In genomic region chr3:177201707-177202397, GRCh38 we compare ENCODE assay signal across 8 cellular contexts. TPM values are rescaled to one million over a fixed set of nuclear protein-coding genes. Genes with fewer than 3 reads are reported as not detected.
A peak's percentile ranks its signal among the peaks of the same experiment; 100 is the strongest.
DNase-seq lines count a peak whose midpoint lies in the region; ATAC-seq and TF ChIP-seq lines count a peak whose summit lies in the region.

No MANE protein-coding gene starts in this region.

- peak overlapping the region; percentile 66 for H3K9ac ChIP-seq in KMS-11

- no peaks in the 10 kb centered on the region for H3K27me3 ChIP-seq in CD8-positive, alpha-beta T cell (ENCODE audit: insufficient read depth, low read length)
- H3K27me3 ChIP-seq in KMS-11 (ENCODE audit: insufficient read depth, low read depth), result no peaks in the 10 kb centered on the region
- no peaks in the 10 kb centered on the region for H3K27me3 ChIP-seq in osteoblast (ENCODE audit: insufficient read depth, low read length)

- H3K27me3 Mint-ChIP-seq in CD8-positive, alpha-beta T cell (ENCODE audit: low read depth), result no peaks in the 10 kb centered on the region
- no peaks in the 10 kb centered on the region for H3K27me3 Mint-ChIP-seq in activated T-cell treated with anti-CD3 and anti-CD28 coated beads, Interleukin-2, amount 50 U/mL, for 4 hours (ENCODE audit: low read depth)
- H3K27me3 Mint-ChIP-seq in progenitor cell of endocrine pancreas, result no peaks in the 10 kb centered on the region

- H3K9me3 Mint-ChIP-seq in CD8-positive, alpha-beta T cell, result no peaks in the 10 kb centered on the region
- no peaks in the 10 kb centered on the region for H3K9me3 Mint-ChIP-seq in activated T-cell treated with anti-CD3 and anti-CD28 coated beads, Interleukin-2, amount 50 U/mL, for 4 hours
- no peaks in the 10 kb centered on the region for H3K9me3 Mint-ChIP-seq in progenitor cell of endocrine pancreas (ENCODE audit: low read depth)

- ATAC-seq in CD8-positive, alpha-beta T cell, result peak; percentile 55
- peak; percentile 72 for ATAC-seq in GM21526 (IDR thresholded peaks at IDR 0.05; ENCODE audit: low FRiP score, unreplicated experiment)
- peak; percentile 61 for ATAC-seq in activated T-cell treated with anti-CD3 and anti-CD28 coated beads, Interleukin-2, amount 50 U/mL, for 4 hours

- peak overlapping the region; percentile 40 for H3K27ac ChIP-seq in CD8-positive, alpha-beta T cell (ENCODE audit: low read depth, low read length)
- H3K27ac ChIP-seq in KMS-11 (peak overlapping the region; percentile 99), osteoblast (ENCODE audit: low read depth, low read length) (no peak overlapping the region)

- POLR2A ChIA-PET in CD8-positive, alpha-beta T cell (lab: Charles Lee), result interaction anchor here (0.6 to 3.9 kb wide), 3 partner anchors 23 to 157 kb away, joined by 3 to 24 read pairs (median 6); no protein-coding TSS in a partner anchor

- peaks cover 11% of the 10 kb centered on the region for H3K79me2 ChIP-seq in KMS-11 (ENCODE audit: insufficient read depth, low read depth)
- no peaks in the 10 kb centered on the region for H3K79me2 ChIP-seq in osteoblast (ENCODE audit: insufficient read depth, low read length)

- no peak for TF ChIP-seq CTCF in CD8-positive, alpha-beta T cell (IDR thresholded peaks at IDR 0.05)
- TF ChIP-seq CTCF in KMS-11 (conservative IDR thresholded peaks at IDR 0.05; ENCODE audit: low read depth, low read length) (no peak), osteoblast (IDR thresholded peaks at IDR 0.05; ENCODE audit: extremely low read depth, low read depth, low read length) (no peak), progenitor cell of endocrine pancreas (IDR thresholded peaks at IDR 0.05; ENCODE audit: unreplicated experiment) (no peak)

- CTCF ChIA-PET in CD8-positive, alpha-beta T cell (lab: Charles Lee), result interaction anchor here (0.8 kb wide), 1 partner anchor 1192 kb away, joined by 3 read pairs; no protein-coding TSS in a partner anchor

- H3K4me2 ChIP-seq in KMS-11 (peak overlapping the region; percentile 95), osteoblast (ENCODE audit: insufficient read depth, low read length) (no peak overlapping the region)

- intact Hi-C loops in CD8-positive, alpha-beta T cell (cut with DNase I, micrococcal nuclease), result loop anchor here in 1 of 2 experiments (1.0 kb wide), 1 partner anchor 33 kb away; no protein-coding TSS in a partner anchor

- H3K4me3 Mint-ChIP-seq in CD8-positive, alpha-beta T cell, result peak overlapping the region; percentile 67
- H3K4me3 Mint-ChIP-seq in activated T-cell treated with anti-CD3 and anti-CD28 coated beads, Interleukin-2, amount 50 U/mL, for 4 hours, result peak overlapping the region; percentile 67
- H3K4me3 Mint-ChIP-seq in progenitor cell of endocrine pancreas (ENCODE audit: low read depth), result no peak overlapping the region

- H3K4me1 ChIP-seq in CD8-positive, alpha-beta T cell (ENCODE audit: insufficient read depth, low read length), result peaks cover 43% of the 10 kb centered on the region
- peaks cover 42% of the 10 kb centered on the region for H3K4me1 ChIP-seq in KMS-11 (ENCODE audit: low read depth, poor library complexity, severe bottlenecking)
- H3K4me1 ChIP-seq in osteoblast (ENCODE audit: insufficient read depth, low read length), result peaks cover 8% of the 10 kb centered on the region

- peak; percentile 13 to 73 (median 44) for DNase-seq in CD8-positive, alpha-beta T cell
- DNase-seq in activated T-cell treated with anti-CD3 and anti-CD28 coated beads, Interleukin-2, amount 50 U/mL, for 4 hours, result peak; percentile 38
- DNase-seq in osteoblast (ENCODE audit: insufficient read length, low spot score, missing footprints) (peak; percentile 61), progenitor cell of endocrine pancreas (ENCODE audit: low spot score, unreplicated experiment) (no peak), NCI-H2107 (lab: John Stamatoyannopoulos, UW) (no peak), NCI-H2196 treated with DMSO at 0.1 percent for 48 hours (lab: John Stamatoyannopoulos, UW; ENCODE audit: unreplicated experiment) (no peak)

- H3K36me3 ChIP-seq in CD8-positive, alpha-beta T cell (ENCODE audit: insufficient read depth, low read length), result no peaks in the 10 kb centered on the region
- H3K36me3 ChIP-seq in KMS-11 (ENCODE audit: insufficient read depth) (no peaks in the 10 kb centered on the region), osteoblast (ENCODE audit: insufficient read depth, low read length) (no peaks in the 10 kb centered on the region)

- peak overlapping the region; percentile 24 for H3K4me3 ChIP-seq in CD8-positive, alpha-beta T cell (ENCODE audit: low read depth, low read length)
- H3K4me3 ChIP-seq in KMS-11 (IDR thresholded peaks at IDR 0.05; ENCODE audit: insufficient read depth, low read depth, low read length) (peak overlapping the region; percentile 6), osteoblast (ENCODE audit: insufficient read depth, low read length) (no peak overlapping the region)

- H2AFZ ChIP-seq in KMS-11 (ENCODE audit: low read depth) (peak overlapping the region; percentile 39; the same call in 1 of the 2 replicates), osteoblast (ENCODE audit: low read length) (no peak overlapping the region)

- peaks cover 45% of the 10 kb centered on the region for H3K4me1 Mint-ChIP-seq in CD8-positive, alpha-beta T cell (ENCODE audit: low read depth)
- H3K4me1 Mint-ChIP-seq in activated T-cell treated with anti-CD3 and anti-CD28 coated beads, Interleukin-2, amount 50 U/mL, for 4 hours (ENCODE audit: low read depth), result peaks cover 43% of the 10 kb centered on the region
- H3K4me1 Mint-ChIP-seq in progenitor cell of endocrine pancreas (ENCODE audit: low read depth), result peaks cover 15% of the 10 kb centered on the region

- H3K27ac Mint-ChIP-seq in CD8-positive, alpha-beta T cell, result peak overlapping the region; percentile 94
- H3K27ac Mint-ChIP-seq in progenitor cell of endocrine pancreas, result no peak overlapping the region

- H3K36me3 Mint-ChIP-seq in CD8-positive, alpha-beta T cell, result peaks cover 2% of the 10 kb centered on the region
- H3K36me3 Mint-ChIP-seq in activated T-cell treated with anti-CD3 and anti-CD28 coated beads, Interleukin-2, amount 50 U/mL, for 4 hours (ENCODE audit: insufficient read depth), result no peaks in the 10 kb centered on the region
- no peaks in the 10 kb centered on the region for H3K36me3 Mint-ChIP-seq in progenitor cell of endocrine pancreas (ENCODE audit: insufficient read depth)

- H4K20me1 ChIP-seq in KMS-11 (ENCODE audit: insufficient read depth) (no peaks in the 10 kb centered on the region), osteoblast (ENCODE audit: insufficient read depth, low read length) (no peaks in the 10 kb centered on the region)

- no peaks in the 10 kb centered on the region for H3K9me3 ChIP-seq in CD8-positive, alpha-beta T cell (ENCODE audit: low read length)
- no peaks in the 10 kb centered on the region for H3K9me3 ChIP-seq in osteoblast (ENCODE audit: low read depth, low read length)

RNA-seq across cellular contexts. Expression of gene TBL1XR1, which starts 4.6 kb away (rescaled TPM):
- 10 to 100 TPM; 64.8 to 68.4 TPM for total RNA-seq in CD8-positive, alpha-beta T cell
- 100 to 1,000 TPM; 141 to 161 (median 154) TPM for total RNA-seq in activated T-cell treated with anti-CD3 and anti-CD28 coated beads, Interleukin-2, amount 50 U/mL, for 4 hours
- total RNA-seq in osteoblast (278 and 297 TPM in 2 replicates), progenitor cell of endocrine pancreas (181 and 207 TPM in 2 replicates)

Comparison
In these comparisons a context has a peak if more than half of its experiments do, and no peak if none do; other contexts are left out.
1. DNase-seq: peak in CD8-positive, alpha-beta T cell (7 of 7), activated T-cell treated with anti-CD3 and anti-CD28 coated beads, Interleukin-2, amount 50 U/mL, for 4 hours (single experiment) and osteoblast (single experiment); none in progenitor cell of endocrine pancreas (single experiment), NCI-H2107 (single experiment) and NCI-H2196 treated with DMSO at 0.1 percent for 48 hours (single experiment).
2. Peak in every context shown above with its lines, with median percentiles within 50 percentile points of each other: ATAC-seq.